8 cellular contexts compared by ENCODE assay signal in genomic region chr5:178232124-178232919, GRCh38. TPM values are rescaled to one million over a fixed set of nuclear protein-coding genes. Genes with fewer than 3 reads are reported as not detected.
DNase-seq lines count a peak whose midpoint lies in the region; ATAC-seq and TF ChIP-seq lines count a peak whose summit lies in the region.

TSS of gene PHYKPL (minus strand) at chr5:178232802. CDS start at chr5:178232550, 252 bp downstream.

- CTCF ChIA-PET in activated B cell treated with CpG ODN at 0.5 μM for 24 hours (lab: Charles Lee): no interaction called here

- H3K27me3 Mint-ChIP-seq in HFFc6 (ENCODE audit: insufficient read depth) (peaks cover 5% of the 10 kb centered on the region), activated B cell treated with CpG ODN at 0.5 μM for 24 hours (no peaks in the 10 kb centered on the region)

- ATAC-seq in activated B cell treated with CpG ODN at 0.5 μM for 24 hours (ENCODE audit: low read depth): peak; percentile 75

- H3K9me3 Mint-ChIP-seq in HFFc6 (no peaks in the 10 kb centered on the region), activated B cell treated with CpG ODN at 0.5 μM for 24 hours (no peaks in the 10 kb centered on the region)

- POLR2A ChIA-PET in activated B cell treated with CpG ODN at 0.5 μM for 24 hours (lab: Charles Lee): interaction anchor here (0.6 to 3.2 kb wide), 6 partner anchors 9 to 1392 kb away, joined by 4 to 17 read pairs (median 6); partner anchors contain the start of genes HNRNPAB and HNRNPH1

- TF ChIP-seq CTCF in HFFc6 (IDR thresholded peaks at IDR 0.05) (peak; percentile 59; the same call in 1 of the 2 replicates), activated B cell treated with CpG ODN at 0.5 μM for 24 hours (IDR thresholded peaks at IDR 0.05) (no peak)

- H3K36me3 Mint-ChIP-seq in HFFc6 (ENCODE audit: low read depth): peaks cover 37% of the 10 kb centered on the region
- peaks cover 43% of the 10 kb centered on the region for H3K36me3 Mint-ChIP-seq in activated B cell treated with CpG ODN at 0.5 μM for 24 hours (ENCODE audit: low read depth)

- H3K4me1 Mint-ChIP-seq in HFFc6 (ENCODE audit: low read depth): peaks cover 38% of the 10 kb centered on the region
- H3K4me1 Mint-ChIP-seq in activated B cell treated with CpG ODN at 0.5 μM for 24 hours: peaks cover 47% of the 10 kb centered on the region

- DNase-seq in NCI-H2081 (lab: John Stamatoyannopoulos, UW): peak; percentile 72 to 73
- no peak for DNase-seq in NCI-H2081 treated with DMSO at 0.1 percent for 48 hours (lab: John Stamatoyannopoulos, UW)
- DNase-seq in HFFc6: peak; percentile 42
- DNase-seq in NCI-H1048 (lab: John Stamatoyannopoulos, UW): peak; percentile 32
- peak; percentile 74 for DNase-seq in activated B cell treated with CpG ODN at 0.5 μM for 24 hours
- DNase-seq in central memory CD4-positive, alpha-beta T cell: peak; percentile 54
- peak; percentile 79 for DNase-seq in islet precursor cell
- peak; percentile 70 for DNase-seq in stimulated activated CD4-positive, alpha-beta T cell treated with anti-CD3 and anti-CD28 coated beads, Interleukin-12 subunit alpha, Interleukin-12 subunit beta, amount 100 ng/mL, for 4 hours

- intact Hi-C loops in activated B cell treated with CpG ODN at 0.5 μM for 24 hours (cut with micrococcal nuclease): loop anchor here (1.0 to 2.0 kb wide), 4 partner anchors 8 to 1466 kb away; partner anchors contain the start of genes CANX, HNRNPAB and ZNF354A

- H3K27ac Mint-ChIP-seq in HFFc6 (peak within 1 kb of the TSS; percentile 83), activated B cell treated with CpG ODN at 0.5 μM for 24 hours (peak within 1 kb of the TSS; percentile 84)

- peak within 1 kb of the TSS; percentile 89 for H3K4me3 Mint-ChIP-seq in HFFc6
- H3K4me3 Mint-ChIP-seq in activated B cell treated with CpG ODN at 0.5 μM for 24 hours: peak within 1 kb of the TSS; percentile 86

RNA-seq across cellular contexts. Expression of gene PHYKPL, which starts in this region (rescaled TPM):
- total RNA-seq in HFFc6 (2021; fragmentation: NEBNext Ultra II Directional; extraction: Animal tissue kit (Norgen Biotek cat#: 25700)): 10 to 100 TPM; 18.7 to 25.6 (median 23.9) TPM
- 176 and 205 TPM in 2 replicates for total RNA-seq in activated B cell treated with CpG ODN at 0.5 μM for 24 hours
